ENCODE assay signal across 1 cellular context in genomic region chr7:106615808-106616691, GRCh38.
TF ChIP-seq lines count a peak whose summit lies in the region.

No MANE protein-coding gene starts in this region.

TF ChIP-seq in K562, 482 proteins besides CTCF, POLR2A, EP300 and RAD21 (continued from another document and continues in another):
- TF ChIP-seq MITF (IDR thresholded peaks at IDR 0.05) (no peak), ZKSCAN3 (CRISPR knock-in tag; IDR thresholded peaks at IDR 0.05) (peak; percentile 94), SRSF3 (IDR thresholded peaks at IDR 0.05; ENCODE audit: insufficient read depth, low read length) (no peak), TFAP4 (CRISPR knock-in tag; IDR thresholded peaks at IDR 0.05; ENCODE audit: borderline replicate concordance) (no peak), ZNF586 (CRISPR knock-in tag; conservative IDR thresholded peaks at IDR 0.05) (no peak), MTA2 (IDR thresholded peaks at IDR 0.05; ENCODE audit: low read depth) (peak; percentile 45; the same call in 1 of the 2 replicates), NRF1 (conservative IDR thresholded peaks at IDR 0.05 in 1 of 2, IDR thresholded peaks at IDR 0.05 in 1 of 2) (peak; percentile 62 to 63), NFIC (IDR thresholded peaks at IDR 0.05) (peak; percentile 24; the same call in 1 of the 2 replicates), SMAD3 (CRISPR knock-in tag; conservative IDR thresholded peaks at IDR 0.05) (no peak), TCF3 (CRISPR knock-in tag; IDR thresholded peaks at IDR 0.05) (peak; percentile 65), CEBPB (tag; IDR thresholded peaks at IDR 0.05) (no peak), ZNF583 (CRISPR knock-in tag; IDR thresholded peaks at IDR 0.05) (no peak), NUFIP1 (IDR thresholded peaks at IDR 0.05; ENCODE audit: partially characterized antibody) (no peak), IRF9 (tag; IDR thresholded peaks at IDR 0.05) (no peak), FOXK2 (conservative IDR thresholded peaks at IDR 0.05 in 1 of 2, IDR thresholded peaks at IDR 0.05 in 1 of 2; ENCODE audit: low read depth in 2 of 2) (peak; percentile 56 to 62; a peak in 3 of 4 replicates), TAF1 (IDR thresholded peaks at IDR 0.05; ENCODE audit: control insufficient read depth, extremely low read depth, insufficient read depth, low read length, severe bottlenecking) (no peak), ZSCAN29 (IDR thresholded peaks at IDR 0.05) (no peak), ELF2 (CRISPR knock-in tag; IDR thresholded peaks at IDR 0.05) (no peak), ZNF133 (CRISPR knock-in tag; IDR thresholded peaks at IDR 0.05) (no peak), CCNT2 (IDR thresholded peaks at IDR 0.05; ENCODE audit: borderline replicate concordance, extremely low read depth, insufficient read length, low read depth, low read length) (no peak), MEF2D (tag; conservative IDR thresholded peaks at IDR 0.05; ENCODE audit: low read depth) (peak; percentile 51), DNMT1 (IDR thresholded peaks at IDR 0.05) (no peak), NR2C1 (IDR thresholded peaks at IDR 0.05) (no peak), NR2C1 (tag; IDR thresholded peaks at IDR 0.05) (peak; percentile 66; the same call in 1 of the 2 replicates), MLLT1 (IDR thresholded peaks at IDR 0.05) (peak; percentile 63 to 87; a peak in 3 of 4 replicates), ATF2 (CRISPR knock-in tag; IDR thresholded peaks at IDR 0.05) (no peak), ZNF449 (CRISPR knock-in tag; IDR thresholded peaks at IDR 0.05) (no peak), HES1 (IDR thresholded peaks at IDR 0.05; ENCODE audit: low read depth) (0 out of 2 replicates have a peak, but pooled peaks have one; percentile 12), TCF15 (CRISPR knock-in tag; IDR thresholded peaks at IDR 0.05) (no peak), RNF2 (IDR thresholded peaks at IDR 0.05) (peak; percentile 83; the same call in 1 of the 2 replicates), THAP7 (CRISPR knock-in tag; IDR thresholded peaks at IDR 0.05) (no peak), TRIM24 (IDR thresholded peaks at IDR 0.05) (peak; percentile 31 to 66; a peak in 3 of 4 replicates), HLTF (IDR thresholded peaks at IDR 0.05) (peak; percentile 94), ZBTB26 (CRISPR knock-in tag; IDR thresholded peaks at IDR 0.05) (peak; percentile 89; the same call in 1 of the 2 replicates), ZNF639 (CRISPR knock-in tag; conservative IDR thresholded peaks at IDR 0.05 in 1 of 2, IDR thresholded peaks at IDR 0.05 in 1 of 2) (no peak), POLR2AphosphoS2 (IDR thresholded peaks at IDR 0.05; ENCODE audit: low read length) (no peak), PKNOX1 (IDR thresholded peaks at IDR 0.05) (no peak; the same call in none of the 2 replicates), REST (CRISPR knock-in tag; IDR thresholded peaks at IDR 0.05; ENCODE audit: low read depth) (no peak), YY1 (IDR thresholded peaks at IDR 0.05; ENCODE audit: borderline replicate concordance in 1 of 3, control insufficient read depth in 1 of 3, extremely low read depth in 1 of 3, insufficient read depth in 3 of 3, insufficient read length in 1 of 3, insufficient replicate concordance in 2 of 3, low read depth in 1 of 3, low read length in 2 of 3) (peak in 1 of 3 experiments; percentile 14), MYBL2 (IDR thresholded peaks at IDR 0.05; ENCODE audit: low read depth) (no peak), MYBL2 (CRISPR knock-in tag; IDR thresholded peaks at IDR 0.05; ENCODE audit: borderline replicate concordance) (no peak), POLR2G (IDR thresholded peaks at IDR 0.05; ENCODE audit: low read depth, low read length) (no peak), ETV5 (CRISPR knock-in tag; IDR thresholded peaks at IDR 0.05; ENCODE audit: low read depth) (peak; percentile 24; the same call in 1 of the 2 replicates)
